ENCODE assay signal across 27 cellular contexts in genomic region chr12:125152463-125152862, GRCh38. TPM values are rescaled to one million over a fixed set of nuclear protein-coding genes. Genes with fewer than 3 reads are reported as not detected.
"Had no signal": no experiment of that assay in that cellular context is flagged by ENCODE, and none has a peak within 500 bp of the region (broad histone marks: within the 10 kb centered on the region; RNA-seq: fewer than 3 reads in every experiment).

No MANE protein-coding gene starts in this region.

- ATAC-seq: effector memory CD8-positive, alpha-beta T cell; esophagus mucosa; gastrocnemius medialis; heart right ventricle; left cardiac atrium; left lung; left ventricle myocardium superior; lower lobe of right lung; naive thymus-derived CD4-positive, alpha-beta T cell had no signal

- H3K4me3 Mint-ChIP-seq: dendritic cell treated with granulocyte-macrophage colony-stimulating factor and Interleukin-4, amounts not matched to agents 40 ng/mL and 50 ng/mL, for 4 days; effector memory CD8-positive, alpha-beta T cell; endodermal cell; naive thymus-derived CD4-positive, alpha-beta T cell had no signal

- H3K4me3 ChIP-seq: colonic mucosa, esophagus squamous epithelium, gastrocnemius medialis, heart right ventricle, left lung, lower lobe of right lung had no signal

- H3K9me3 Mint-ChIP-seq: dendritic cell treated with granulocyte-macrophage colony-stimulating factor and Interleukin-4, amounts not matched to agents 40 ng/mL and 50 ng/mL, for 4 days; effector memory CD8-positive, alpha-beta T cell had no signal

- H3K27me3 Mint-ChIP-seq: dendritic cell treated with granulocyte-macrophage colony-stimulating factor and Interleukin-4, amounts not matched to agents 40 ng/mL and 50 ng/mL, for 4 days had no signal

- H3K4me1 Mint-ChIP-seq: endodermal cell; naive thymus-derived CD4-positive, alpha-beta T cell had no signal

- H3K27ac Mint-ChIP-seq: dendritic cell treated with granulocyte-macrophage colony-stimulating factor and Interleukin-4, amounts not matched to agents 40 ng/mL and 50 ng/mL, for 4 days; effector memory CD8-positive, alpha-beta T cell; endodermal cell; naive thymus-derived CD4-positive, alpha-beta T cell had no signal

- H3K4me1 ChIP-seq: colonic mucosa, left lung, lower lobe of right lung had no signal

- DNase-seq: colonic mucosa; cortex of kidney; effector CD8-positive, alpha-beta T cell; effector memory CD8-positive, alpha-beta T cell; endodermal cell; erythroblast; esophagus squamous epithelium; foreskin fibroblast; foreskin melanocyte; gastrocnemius medialis; glutamatergic neuron; head of caudate nucleus; heart right ventricle; hippocampal formation; left cardiac atrium; left lung; left ventricle myocardium superior; lower lobe of right lung; mesendoderm; midbrain; naive thymus-derived CD4-positive, alpha-beta T cell had no signal

- H3K27ac ChIP-seq: colonic mucosa, epithelial cell of prostate, esophagus squamous epithelium, gastrocnemius medialis, heart right ventricle, left lung, lower lobe of right lung had no signal

- H3K9me3 ChIP-seq: colonic mucosa, esophagus squamous epithelium, gastrocnemius medialis, left lung, lower lobe of right lung had no signal

- FAIRE-seq: endometrium, islet of Langerhans, keratinocyte had no signal

RNA-seq across cellular contexts. Expression of gene TMEM132B, which starts 33.7 kb away (rescaled TPM):
- polyA plus RNA-seq: naive thymus-derived CD4-positive, alpha-beta T cell had no signal
